In genomic region chr19:18682807-18683108, GRCh38 we compare ENCODE assay signal across 8 cellular contexts. TPM values are rescaled to one million over a fixed set of nuclear protein-coding genes. Genes with fewer than 3 reads are reported as not detected.
DNase-seq lines count a peak whose midpoint lies in the region; ATAC-seq and TF ChIP-seq lines count a peak whose summit lies in the region.

No MANE protein-coding gene starts in this region.

- H3K27ac ChIP-seq in RWPE1: peak overlapping the region; percentile 83
- H3K27ac ChIP-seq in esophagus muscularis mucosa (replicated peaks in 1 of 4): peak overlapping the region; percentile 84 to 87 (median 86)
- peak overlapping the region in 1 of 2 donors; percentile 79 for H3K27ac ChIP-seq in prostate gland

- CTCF ChIA-PET in RWPE1 (lab: Yijun Ruan, JAX): interaction anchor here (0.6 kb wide), 3 partner anchors 51 to 466 kb away, joined by 3 to 4 read pairs (median 3); no protein-coding TSS in a partner anchor

- ATAC-seq in GM19328 (IDR thresholded peaks at IDR 0.05; ENCODE audit: unreplicated experiment): no peak

- H3K4me3 ChIP-seq in esophagus muscularis mucosa: peak overlapping the region; percentile 57 to 82 (median 61)
- H3K4me3 ChIP-seq in prostate gland: peak overlapping the region; percentile 48 to 57

- H3K36me3 ChIP-seq in esophagus muscularis mucosa (no peaks in the 10 kb centered on the region), prostate gland (no peaks in the 10 kb centered on the region)

- TF ChIP-seq CTCF in GM13977 (IDR thresholded peaks at IDR 0.05; ENCODE audit: extremely low read depth, insufficient read depth, missing control alignments): no peak
- TF ChIP-seq CTCF in RWPE1 (conservative IDR thresholded peaks at IDR 0.05; ENCODE audit: low read depth): no peak
- no peak for TF ChIP-seq CTCF in esophagus muscularis mucosa (IDR thresholded peaks at IDR 0.05)
- no peak for TF ChIP-seq CTCF in prostate gland (IDR thresholded peaks at IDR 0.05)

- POLR2A ChIA-PET in RWPE1 (lab: Yijun Ruan, JAX; ENCODE audit: low non-redundant PET): no interaction called here

- TF ChIP-seq EP300 in esophagus muscularis mucosa (IDR thresholded peaks at IDR 0.05): no peak

- DNase-seq in GM13977 (ENCODE audit: low spot score) (peak; percentile 50), RWPE1 (ENCODE audit: low spot score) (no peak), esophagus muscularis mucosa (ENCODE audit: extremely low spot score) (no peak), prostate gland (ENCODE audit: low spot score) (no peak), DMS53 (lab: John Stamatoyannopoulos, UW) (no peak), DMS153 treated with DMSO at 0.1 percent for 48 hours (lab: John Stamatoyannopoulos, UW; ENCODE audit: unreplicated experiment) (no peak), germinal center (ENCODE audit: low spot score) (no peak)

- in situ Hi-C loops in GM13977 (cut with MboI; ENCODE audit: low pct_unique_long_range_greater_than_20kb, low sequenced_read_pairs, unreplicated experiment): no loop called here

- H3K4me1 ChIP-seq in esophagus muscularis mucosa: peaks cover 21 to 39% (median 35%) of the 10 kb centered on the region in 4 donors
- H3K4me1 ChIP-seq in prostate gland (replicated peaks): peaks cover 8% of the 10 kb centered on the region

- no peaks in the 10 kb centered on the region for H3K27me3 ChIP-seq in esophagus muscularis mucosa
- H3K27me3 ChIP-seq in prostate gland (replicated peaks; ENCODE audit: insufficient read depth): no peaks in the 10 kb centered on the region

- intact Hi-C loops in esophagus muscularis mucosa (cut with DNase I): no loop called here
- intact Hi-C loops in prostate gland (cut with DNase I): no loop called here

- whole genome bisulfite sequencing in esophagus muscularis mucosa: 57% methylated on average over 8 of the region's 8 CpGs
- whole genome bisulfite sequencing in prostate gland: 28% methylated on average over 8 of the region's 8 CpGs

- H3K9me3 ChIP-seq in esophagus muscularis mucosa (no peaks in the 10 kb centered on the region), prostate gland (no peaks in the 10 kb centered on the region)

- TF ChIP-seq POLR2A in esophagus muscularis mucosa (IDR thresholded peaks at IDR 0.05; ENCODE audit: low read depth) (no peak), prostate gland (IDR thresholded peaks at IDR 0.05) (no peak)

RNA-seq across cellular contexts. Expression of gene CRTC1, which starts 0.7 kb away (rescaled TPM):
- total RNA-seq in esophagus muscularis mucosa (10 to 100 TPM in 1 of 4 donors, 1 to 10 TPM in 3; 5.3 to 10.1 (median 6.6) TPM), prostate gland (10 to 100 TPM in 1 of 2 donors, 1 to 10 TPM in 1; 6.7 to 24.4 TPM)

RNA-seq across cellular contexts. Expression of gene KLHL26, which starts 45.9 kb away (rescaled TPM):
- total RNA-seq in esophagus muscularis mucosa (10 to 100 TPM in 2 of 4 donors, 1 to 10 TPM in 2; 9.1 to 19.0 (median 13.5) TPM), prostate gland (10 to 100 TPM in 1 of 2 donors, 1 to 10 TPM in 1; 9.1 to 18.4 TPM)
